ENCODE assay signal across 12 cellular contexts in genomic region chr5:133957080-133957479, GRCh38. TPM values are rescaled to one million over a fixed set of nuclear protein-coding genes. Genes with fewer than 3 reads are reported as not detected.
DNase-seq lines count a peak whose midpoint lies in the region; ATAC-seq and TF ChIP-seq lines count a peak whose summit lies in the region.
"Had no signal": no experiment of that assay in that cellular context is flagged by ENCODE, and none has a peak within 500 bp of the region (broad histone marks: within the 10 kb centered on the region; RNA-seq: fewer than 3 reads in every experiment).

No MANE protein-coding gene starts in this region.

- H3K4me1 ChIP-seq in CD4-positive, CD25-positive, alpha-beta regulatory T cell (ENCODE audit: control insufficient read depth, insufficient read depth, low read length, poor library complexity, severe bottlenecking), result peaks cover 14% of the 10 kb centered on the region
- H3K4me1 ChIP-seq in esophagus squamous epithelium, result peaks cover 0 to 15% (median 4%) of the 10 kb centered on the region in 3 donors

- TF ChIP-seq POLR2A in esophagus squamous epithelium (IDR thresholded peaks at IDR 0.05), result no peak

- intact Hi-C loops in esophagus squamous epithelium (cut with DNase I), result no loop called here

- no peaks in the 10 kb centered on the region for H3K27me3 ChIP-seq in CD4-positive, CD25-positive, alpha-beta regulatory T cell (ENCODE audit: control insufficient read depth, insufficient read depth, low read length)
- H3K27me3 ChIP-seq in esophagus squamous epithelium, result no peaks in the 10 kb centered on the region

- no peaks in the 10 kb centered on the region for H3K9me3 Mint-ChIP-seq in CD4-positive, CD25-positive, alpha-beta regulatory T cell
- H3K9me3 Mint-ChIP-seq: CD8-positive, alpha-beta memory T cell had no signal

- H3K4me3 Mint-ChIP-seq in CD4-positive, CD25-positive, alpha-beta regulatory T cell, result peak overlapping the region in 1 of 4 donors; percentile 15
- H3K4me3 Mint-ChIP-seq: CD8-positive, alpha-beta memory T cell had no signal

- H3K9me3 ChIP-seq in CD4-positive, CD25-positive, alpha-beta regulatory T cell (ENCODE audit: control insufficient read depth in 2 of 2, low read length in 2 of 2), result no peaks in the 10 kb centered on the region
- H3K9me3 ChIP-seq in esophagus squamous epithelium, result no peaks in the 10 kb centered on the region

- no peaks in the 10 kb centered on the region for H3K27me3 Mint-ChIP-seq in CD4-positive, CD25-positive, alpha-beta regulatory T cell
- H3K27me3 Mint-ChIP-seq: CD8-positive, alpha-beta memory T cell had no signal

- peaks cover 29% of the 10 kb centered on the region for H3K36me3 Mint-ChIP-seq in CD4-positive, CD25-positive, alpha-beta regulatory T cell

- peak overlapping the region; percentile 73 to 76 (median 74) for H3K27ac Mint-ChIP-seq in CD4-positive, CD25-positive, alpha-beta regulatory T cell

- DNase-seq in CD4-positive, CD25-positive, alpha-beta regulatory T cell, result no peak
- DNase-seq in kidney tubule cell (ENCODE audit: low spot score), result no peak
- no peak for DNase-seq in cerebellar nuclear complex (lab: John Stamatoyannopoulos, UW)
- no peak for DNase-seq in esophagus squamous epithelium (lab: John Stamatoyannopoulos, UW)
- DNase-seq in MV-4-11 (lab: John Stamatoyannopoulos, UW), result no peak
- DNase-seq: CD8-positive, alpha-beta memory T cell; NCI-H1048; NCI-H446; RPMI8226 had no signal

- TF ChIP-seq CTCF in esophagus squamous epithelium (IDR thresholded peaks at IDR 0.05), result no peak

- ATAC-seq in CD4-positive, CD25-positive, alpha-beta regulatory T cell (ENCODE audit: low read depth in 2 of 2), result no peak
- ATAC-seq in GM18868 (IDR thresholded peaks at IDR 0.05; ENCODE audit: unreplicated experiment) (peak; percentile 14), HG03135 (IDR thresholded peaks at IDR 0.05; ENCODE audit: unreplicated experiment) (peak; percentile 7)

- peak overlapping the region; percentile 53 for H3K27ac ChIP-seq in CD4-positive, CD25-positive, alpha-beta regulatory T cell (ENCODE audit: insufficient read depth, low read length, poor library complexity, severe bottlenecking)
- H3K27ac ChIP-seq in cingulate gyrus (ENCODE audit: low read depth, low read length) (peak overlapping the region; percentile 6), esophagus squamous epithelium (no peak overlapping the region)

- peak overlapping the region; percentile 45 for H3K4me3 ChIP-seq in CD4-positive, CD25-positive, alpha-beta regulatory T cell (ENCODE audit: low read depth, low read length)
- no peak overlapping the region for H3K4me3 ChIP-seq in esophagus squamous epithelium

- peaks cover 23 to 31% (median 26%) of the 10 kb centered on the region in 4 donors for H3K4me1 Mint-ChIP-seq in CD4-positive, CD25-positive, alpha-beta regulatory T cell

- H3K36me3 ChIP-seq in CD4-positive, CD25-positive, alpha-beta regulatory T cell (ENCODE audit: control insufficient read depth, insufficient read depth, low read length), result peaks cover 34% of the 10 kb centered on the region
- H3K36me3 ChIP-seq in esophagus squamous epithelium, result peaks cover 0 to 54% (median 7%) of the 10 kb centered on the region in 3 donors

- WGBS in esophagus squamous epithelium, 2 donors, result 88 to 95% methylated on average over 4 of the region's 4 CpGs

RNA-seq across cellular contexts. Expression of gene C5orf15, which starts 11.3 kb away (rescaled TPM):
- total RNA-seq in CD4-positive, CD25-positive, alpha-beta regulatory T cell, result 12.9 TPM
- 10 to 100 TPM; 24.0 to 34.8 (median 26.8) TPM for polyA plus RNA-seq in CD4-positive, CD25-positive, alpha-beta regulatory T cell
- total RNA-seq in esophagus squamous epithelium, result 10 to 100 TPM; 16.5 to 38.0 (median 22.0) TPM

RNA-seq across cellular contexts. Expression of gene VDAC1, which starts 47.7 kb away (rescaled TPM):
- total RNA-seq in CD4-positive, CD25-positive, alpha-beta regulatory T cell, result 56.0 TPM
- 100 to 1,000 TPM in 2 of 4 donors, 10 to 100 TPM in 2; 85.4 to 104 (median 97.6) TPM for polyA plus RNA-seq in CD4-positive, CD25-positive, alpha-beta regulatory T cell
- 100 to 1,000 TPM; 151 to 220 (median 188) TPM for total RNA-seq in esophagus squamous epithelium

Comparison
In these comparisons a context has a peak if more than half of its experiments do, and no peak if none do; other contexts are left out.
1. ATAC-seq: peak in GM18868 (single experiment) and HG03135 (single experiment); none in CD4-positive, CD25-positive, alpha-beta regulatory T cell (0 of 2).
2. H3K27ac ChIP-seq: peak in CD4-positive, CD25-positive, alpha-beta regulatory T cell (single experiment) and cingulate gyrus (single experiment); none in esophagus squamous epithelium (0 of 4).